Comparison of ENCODE assay signal across 8 cellular contexts in the genomic region with DNA sequence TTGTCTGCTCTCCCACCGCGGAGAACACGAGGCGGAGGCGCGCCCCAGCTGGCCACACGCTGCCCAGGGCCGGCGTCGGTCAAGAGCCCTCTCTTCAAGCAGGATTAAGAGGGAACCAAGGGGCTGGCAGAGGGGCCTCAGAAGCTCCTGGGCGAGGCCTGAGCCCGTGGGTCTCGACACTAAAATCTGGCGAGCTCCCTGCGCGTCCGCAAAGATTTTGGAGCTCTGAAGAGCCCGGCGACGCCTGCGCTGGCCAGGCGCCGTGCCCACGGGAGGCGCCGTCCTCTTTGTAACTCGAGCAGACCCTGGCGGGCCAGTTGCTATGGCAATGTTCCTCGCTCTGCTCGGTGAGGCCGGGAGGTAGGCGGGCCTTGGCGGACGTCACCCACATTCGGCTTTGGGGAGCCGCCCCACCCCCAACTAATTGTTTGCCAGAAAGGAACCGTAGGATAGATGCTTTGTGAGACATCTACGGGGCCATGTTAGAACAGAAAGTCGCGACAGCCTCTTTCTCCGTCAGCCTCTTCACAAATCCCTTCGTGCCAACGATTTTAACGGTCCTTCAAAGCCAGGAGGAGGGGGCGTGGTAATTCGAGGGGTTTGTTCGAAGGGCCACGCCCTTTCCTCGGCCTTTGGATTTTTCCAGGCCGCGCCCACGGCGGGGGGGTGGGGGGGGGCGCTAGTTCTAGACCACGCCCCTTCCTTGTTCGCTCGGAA. TPM values are rescaled to one million over a fixed set of nuclear protein-coding genes. Genes with fewer than 3 reads are reported as not detected.
DNase-seq lines count a peak whose midpoint lies in the region; ATAC-seq and TF ChIP-seq lines count a peak whose summit lies in the region.

No MANE protein-coding gene starts in this region.

- peak overlapping the region; percentile 64 to 91 (median 86) for H3K4me3 ChIP-seq in BLaER1 treated with 17β-estradiol and CSF1 and Interleukin-3, amounts not matched to agents 10 nM and 100 nM
- peak overlapping the region; percentile 64 to 85 (median 80) for H3K4me3 ChIP-seq in right lobe of liver

- TF ChIP-seq CTCF in right lobe of liver (IDR thresholded peaks at IDR 0.05): peak in 2 of 4 donors; percentile 23 to 28

- no peaks in the 10 kb centered on the region for H3K27me3 ChIP-seq in BLaER1 treated with 17β-estradiol and CSF1 and Interleukin-3, amounts not matched to agents 10 nM and 100 nM
- H3K27me3 ChIP-seq in right lobe of liver: no peaks in the 10 kb centered on the region

- peaks cover 0 to 16% (median 0%) of the 10 kb centered on the region in 11 experiments; a peak in 8 of 22 replicates for H3K36me3 ChIP-seq in BLaER1 treated with 17β-estradiol and CSF1 and Interleukin-3, amounts not matched to agents 10 nM and 100 nM
- H3K36me3 ChIP-seq in right lobe of liver: no peaks in the 10 kb centered on the region

- intact Hi-C loops in right lobe of liver (cut with DNase I): loop anchor here in 1 of 2 donors (10.0 kb wide), 1 partner anchor 77 kb away; the partner anchor contains the start of gene GEMIN5

- H3K27ac ChIP-seq in BLaER1 treated with 17β-estradiol and CSF1 and Interleukin-3, amounts not matched to agents 10 nM and 100 nM: peak overlapping the region; percentile 89 to 99 (median 99)
- peak overlapping the region; percentile 96 to 97 (median 97) for H3K27ac ChIP-seq in right lobe of liver

- peaks cover 23 to 36% (median 30%) of the 10 kb centered on the region in 11 experiments for H4K20me1 ChIP-seq in BLaER1 treated with 17β-estradiol and CSF1 and Interleukin-3, amounts not matched to agents 10 nM and 100 nM

- TF ChIP-seq POLR2A in right lobe of liver (IDR thresholded peaks at IDR 0.05): peak; percentile 74

- peak overlapping the region; percentile 88 to 99 (median 97) for H3K9ac ChIP-seq in BLaER1 treated with 17β-estradiol and CSF1 and Interleukin-3, amounts not matched to agents 10 nM and 100 nM

- peaks cover 47 to 54% (median 49%) of the 10 kb centered on the region in 10 experiments for H3K4me1 ChIP-seq in BLaER1 treated with 17β-estradiol and CSF1 and Interleukin-3, amounts not matched to agents 10 nM and 100 nM
- H3K4me1 ChIP-seq in right lobe of liver: peaks cover 0 to 35% (median 7%) of the 10 kb centered on the region in 4 donors

- ATAC-seq in GM19324 (IDR thresholded peaks at IDR 0.05; ENCODE audit: low FRiP score, unreplicated experiment) (peak; percentile 64), HG03460 (IDR thresholded peaks at IDR 0.05; ENCODE audit: unreplicated experiment) (peak; percentile 57), right lobe of liver (peak; percentile 81 to 88 (median 85))

- H3K4me2 ChIP-seq in BLaER1 treated with 17β-estradiol and CSF1 and Interleukin-3, amounts not matched to agents 10 nM and 100 nM: peak overlapping the region; percentile 89 to 99 (median 94)

- no peaks in the 10 kb centered on the region for H3K9me3 ChIP-seq in BLaER1 treated with 17β-estradiol and CSF1 and Interleukin-3, amounts not matched to agents 10 nM and 100 nM (replicated peaks in 1 of 11)
- no peaks in the 10 kb centered on the region for H3K9me3 ChIP-seq in right lobe of liver

- peak; percentile 97 for DNase-seq in NCI-H526 treated with DMSO at 0.1 percent for 48 hours (lab: John Stamatoyannopoulos, UW)
- DNase-seq in activated CD4-positive, alpha-beta T cell treated with anti-CD3 and anti-CD28 coated beads, Interleukin-2, amount 50 U/mL, for 4 hours: peak; percentile 81 to 83
- DNase-seq in dermis blood vessel endothelial cell: peak; percentile 97
- peak; percentile 96 to 98 (median 97) for DNase-seq in right lobe of liver
- peak; percentile 85 for DNase-seq in stimulated activated CD4-positive, alpha-beta T cell treated with anti-CD3 and anti-CD28 coated beads, Interleukin-4, amount 100 ng/mL, for 24 hours

- 0% methylated on average over 13 of the region's 57 CpGs for WGBS in right lobe of liver (ENCODE audit: insufficient coverage, low coverage, low lambda C conversion rate, missing lambda C conversion rate)

RNA-seq across cellular contexts. Expression of gene CNOT8, which starts 0.7 kb away (rescaled TPM):
- total RNA-seq in dermis blood vessel endothelial cell (106 and 114 TPM in 2 replicates), right lobe of liver (10 to 100 TPM; 12.4 to 19.6 (median 16.5) TPM)

RNA-seq across cellular contexts. Expression of gene FAXDC2, which starts 7.3 kb away (rescaled TPM):
- 11.4 and 11.9 TPM in 2 replicates for total RNA-seq in dermis blood vessel endothelial cell
- total RNA-seq in right lobe of liver: 10 to 100 TPM; 27.3 to 98.1 (median 53.2) TPM

Comparison
In these comparisons a context has a peak if more than half of its experiments do, and no peak if none do; other contexts are left out.
1. Peak in every context shown above with its lines: DNase-seq, ATAC-seq, H3K4me3 ChIP-seq and H3K27ac ChIP-seq.